In genomic region chr10:11382187-11382586, GRCh38 we compare ENCODE assay signal across 30 cellular contexts.
"Had no signal": no experiment of that assay in that cellular context is flagged by ENCODE, and none has a peak within 500 bp of the region (broad histone marks: within the 10 kb centered on the region; RNA-seq: fewer than 3 reads in every experiment).

No MANE protein-coding gene starts in this region.

- H3K9me3 ChIP-seq: ascending aorta had no signal

- H3K4me3 ChIP-seq: ascending aorta had no signal

- H3K27ac Mint-ChIP-seq: activated B cell treated with CpG ODN at 0.5 μM for 24 hours; activated CD4-positive, alpha-beta memory T cell treated with anti-CD3 and anti-CD28 coated beads for 36 hours; activated CD4-positive, alpha-beta T cell treated with anti-CD3 and anti-CD28 coated beads, Interleukin-2, amount 10 ng/mL, durations not matched to agents 24 days and 14 days; activated CD8-positive, alpha-beta T cell treated with anti-CD3 and anti-CD28 coated beads for 36 hours; activated naive CD4-positive, alpha-beta T cell treated with anti-CD3 and anti-CD28 coated beads, Interleukin-2, amount 10 ng/mL, durations not matched to agents 7 days and 5 days; activated naive CD4-positive, alpha-beta T cell treated with anti-CD3 and anti-CD28 coated beads, Interleukin-2, amount 50 U/mL, for 24 hours; activated naive CD8-positive, alpha-beta T cell; activated naive CD8-positive, alpha-beta T cell treated with anti-CD3 and anti-CD28 coated beads, Interleukin-2, amount 10 ng/mL, durations not matched to agents 7 days and 5 days; activated naive CD8-positive, alpha-beta T cell treated with anti-CD3 and anti-CD28 coated beads, Interleukin-2, amount 50 U/mL, for 24 hours; activated T-cell treated with anti-CD3 and anti-CD28 coated beads, Interleukin-2, amount 50 U/mL, for 24 hours; activated T-helper 2 cell treated with anti-CD3 and anti-CD28 coated beads, Interferon-gamma antibody, Interleukin-2, Interleukin-4, amounts not matched to agents 10 μg/mL and 5 μg/mL and 100 μg/mL, durations not matched to agents 14 hours and 24 hours and 36 hours; T-helper 2 cell treated with Interferon-gamma antibody and Interleukin-4, amounts not matched to agents 5 μg/mL and 100 μg/mL, for 36 hours had no signal

- H3K4me1 ChIP-seq: ascending aorta had no signal

- H3K27ac ChIP-seq: ascending aorta, VCaP had no signal

- H3K4me3 Mint-ChIP-seq: activated B cell treated with CpG ODN at 0.5 μM for 24 hours; activated CD4-positive, alpha-beta memory T cell treated with anti-CD3 and anti-CD28 coated beads for 36 hours; activated CD4-positive, alpha-beta T cell treated with anti-CD3 and anti-CD28 coated beads, Interleukin-2, amount 10 ng/mL, durations not matched to agents 24 days and 14 days; activated CD8-positive, alpha-beta T cell treated with anti-CD3 and anti-CD28 coated beads for 36 hours; activated naive CD4-positive, alpha-beta T cell treated with anti-CD3 and anti-CD28 coated beads, Interleukin-2, amount 10 ng/mL, durations not matched to agents 7 days and 5 days; activated naive CD4-positive, alpha-beta T cell treated with anti-CD3 and anti-CD28 coated beads, Interleukin-2, amount 50 U/mL, for 24 hours; activated naive CD8-positive, alpha-beta T cell; activated naive CD8-positive, alpha-beta T cell treated with anti-CD3 and anti-CD28 coated beads, Interleukin-2, amount 10 ng/mL, durations not matched to agents 7 days and 5 days; activated naive CD8-positive, alpha-beta T cell treated with anti-CD3 and anti-CD28 coated beads, Interleukin-2, amount 50 U/mL, for 24 hours; activated T-cell treated with anti-CD3 and anti-CD28 coated beads, Interleukin-2, amount 50 U/mL, for 24 hours; brain; T-helper 2 cell treated with Interferon-gamma antibody and Interleukin-4, amounts not matched to agents 5 μg/mL and 100 μg/mL, for 36 hours had no signal

- H3K4me1 Mint-ChIP-seq: activated CD4-positive, alpha-beta T cell treated with anti-CD3 and anti-CD28 coated beads, Interleukin-2, amount 10 ng/mL, durations not matched to agents 24 days and 14 days; activated naive CD4-positive, alpha-beta T cell treated with anti-CD3 and anti-CD28 coated beads, Interleukin-2, amount 10 ng/mL, durations not matched to agents 7 days and 5 days; activated naive CD8-positive, alpha-beta T cell treated with anti-CD3 and anti-CD28 coated beads, Interleukin-2, amount 10 ng/mL, durations not matched to agents 7 days and 5 days had no signal

- H3K36me3 Mint-ChIP-seq: activated CD4-positive, alpha-beta memory T cell treated with anti-CD3 and anti-CD28 coated beads for 36 hours; activated naive CD4-positive, alpha-beta T cell treated with anti-CD3 and anti-CD28 coated beads, Interleukin-2, amount 10 ng/mL, durations not matched to agents 7 days and 5 days; activated naive CD4-positive, alpha-beta T cell treated with anti-CD3 and anti-CD28 coated beads, Interleukin-2, amount 50 U/mL, for 24 hours; activated naive CD8-positive, alpha-beta T cell treated with anti-CD3 and anti-CD28 coated beads, Interleukin-2, amount 10 ng/mL, durations not matched to agents 7 days and 5 days; brain had no signal

- H3K27me3 Mint-ChIP-seq: activated CD4-positive, alpha-beta memory T cell treated with anti-CD3 and anti-CD28 coated beads for 36 hours; activated CD8-positive, alpha-beta T cell treated with anti-CD3 and anti-CD28 coated beads for 36 hours; activated naive CD4-positive, alpha-beta T cell treated with anti-CD3 and anti-CD28 coated beads, Interleukin-2, amount 50 U/mL, for 24 hours; activated naive CD8-positive, alpha-beta T cell; activated naive CD8-positive, alpha-beta T cell treated with anti-CD3 and anti-CD28 coated beads, Interleukin-2, amount 50 U/mL, for 24 hours; activated T-cell treated with anti-CD3 and anti-CD28 coated beads, Interleukin-2, amount 50 U/mL, for 24 hours had no signal

- H3K36me3 ChIP-seq: ascending aorta had no signal

- H3K27me3 ChIP-seq: ascending aorta had no signal

- DNase-seq: activated B cell treated with CpG ODN at 0.5 μM for 24 hours; activated CD4-positive, alpha-beta memory T cell treated with anti-CD3 and anti-CD28 coated beads for 36 hours; activated CD4-positive, alpha-beta T cell treated with anti-CD3 and anti-CD28 coated beads for 4 hours; activated CD4-positive, alpha-beta T cell treated with anti-CD3 and anti-CD28 coated beads, Interleukin-2, amount 10 ng/mL, durations not matched to agents 24 days and 14 days; activated CD4-positive, alpha-beta T cell treated with anti-CD3 and anti-CD28 coated beads, Interleukin-2, amount 50 U/mL, for 1 hour; activated CD4-positive, alpha-beta T cell treated with anti-CD3 and anti-CD28 coated beads, Interleukin-2, amount 50 U/mL, for 4 hours; activated CD4-positive, CD25-positive, alpha-beta regulatory T cell treated with anti-CD3 and anti-CD28 coated beads, Interleukin-2, amount 50 U/mL, for 72 hours; activated CD8-positive, alpha-beta memory T cell treated with anti-CD3 and anti-CD28 coated beads, Interleukin-2, amount 50 U/mL, for 48 hours; activated CD8-positive, alpha-beta T cell treated with anti-CD3 and anti-CD28 coated beads for 36 hours; activated effector memory CD4-positive, alpha-beta T cell treated with Interleukin-2 at 50 U/mL for 16 hours; activated gamma-delta T cell; activated naive CD4-positive, alpha-beta T cell treated with anti-CD3 and anti-CD28 coated beads, Interleukin-2, amount 10 ng/mL, durations not matched to agents 7 days and 5 days; activated naive CD4-positive, alpha-beta T cell treated with Interleukin-2 at 50 U/mL for 16 hours; activated naive CD8-positive, alpha-beta T cell treated with anti-CD3 and anti-CD28 coated beads, Interleukin-2, amount 10 ng/mL, durations not matched to agents 7 days and 5 days; activated naive CD8-positive, alpha-beta T cell treated with anti-CD3 and anti-CD28 coated beads, Interleukin-2, amount 50 U/mL, for 24 hours; activated T-cell treated with anti-CD3 and anti-CD28 coated beads, Interleukin-2, amount 50 U/mL, for 24 hours; activated T-cell treated with anti-CD3 and anti-CD28 coated beads, Interleukin-2, amount 50 U/mL, for 48 hours; amygdala; anterior cingulate cortex; central memory CD4-positive, alpha-beta T cell; T-helper 2 cell; T-helper 9 cell had no signal

- H3K9me3 Mint-ChIP-seq: activated B cell treated with CpG ODN at 0.5 μM for 24 hours; activated CD4-positive, alpha-beta memory T cell treated with anti-CD3 and anti-CD28 coated beads for 36 hours; activated CD4-positive, alpha-beta T cell treated with anti-CD3 and anti-CD28 coated beads, Interleukin-2, amount 10 ng/mL, durations not matched to agents 24 days and 14 days; activated CD8-positive, alpha-beta T cell treated with anti-CD3 and anti-CD28 coated beads for 36 hours; activated naive CD4-positive, alpha-beta T cell treated with anti-CD3 and anti-CD28 coated beads, Interleukin-2, amount 10 ng/mL, durations not matched to agents 7 days and 5 days; activated naive CD4-positive, alpha-beta T cell treated with anti-CD3 and anti-CD28 coated beads, Interleukin-2, amount 50 U/mL, for 24 hours; activated naive CD8-positive, alpha-beta T cell treated with anti-CD3 and anti-CD28 coated beads, Interleukin-2, amount 10 ng/mL, durations not matched to agents 7 days and 5 days; activated naive CD8-positive, alpha-beta T cell treated with anti-CD3 and anti-CD28 coated beads, Interleukin-2, amount 50 U/mL, for 24 hours; activated T-cell treated with anti-CD3 and anti-CD28 coated beads, Interleukin-2, amount 50 U/mL, for 24 hours; activated T-helper 2 cell treated with anti-CD3 and anti-CD28 coated beads, Interferon-gamma antibody, Interleukin-2, Interleukin-4, amounts not matched to agents 10 μg/mL and 5 μg/mL and 100 μg/mL, durations not matched to agents 14 hours and 24 hours and 36 hours; T-helper 2 cell treated with Interferon-gamma antibody and Interleukin-4, amounts not matched to agents 5 μg/mL and 100 μg/mL, for 36 hours had no signal

- FAIRE-seq: TTC549 had no signal
